Comparison of ENCODE assay signal across 19 cellular contexts in genomic region chr14:51533160-51533559, GRCh38.
DNase-seq lines count a peak whose midpoint lies in the region; ATAC-seq, FAIRE-seq and TF ChIP-seq lines count a peak whose summit lies in the region.
"Had no signal": no experiment of that assay in that cellular context is flagged by ENCODE, and none has a peak within 500 bp of the region (broad histone marks: within the 10 kb centered on the region; RNA-seq: fewer than 3 reads in every experiment).

No MANE protein-coding gene starts in this region.

- ATAC-seq in A549, result peak; percentile 78 to 86
- peak; percentile 92 for ATAC-seq in SK-N-SH treated with all-trans-retinoic acid at 6 μM for 48 hours
- ATAC-seq in GM18520 (IDR thresholded peaks at IDR 0.05; ENCODE audit: unreplicated experiment), result no peak
- no peak for ATAC-seq in CD8-positive, alpha-beta T cell
- no peak for ATAC-seq in GM21528 (IDR thresholded peaks at IDR 0.05; ENCODE audit: low FRiP score, unreplicated experiment)
- ATAC-seq: GM12878, upper lobe of right lung had no signal

- H3K9me3 ChIP-seq in A549 (peaks cover 6% of the 10 kb centered on the region; the same call in 1 of the 3 replicates), ovary (no peaks in the 10 kb centered on the region)
- H3K9me3 ChIP-seq in CD8-positive, alpha-beta T cell (ENCODE audit: low read length), result no peaks in the 10 kb centered on the region
- H3K9me3 ChIP-seq: neutrophil, upper lobe of right lung had no signal

- peaks cover 4% of the 10 kb centered on the region for H3K9me3 Mint-ChIP-seq in CD8-positive, alpha-beta T cell
- H3K9me3 Mint-ChIP-seq: activated CD4-positive, alpha-beta memory T cell treated with anti-CD3 and anti-CD28 coated beads, Interleukin-2, amount 10 ng/mL, durations not matched to agents 7 days and 5 days; T-helper 2 cell treated with Interferon-gamma antibody and Interleukin-4, amounts not matched to agents 5 μg/mL and 100 μg/mL, for 36 hours had no signal

- no peaks in the 10 kb centered on the region for H3K36me3 Mint-ChIP-seq in CD8-positive, alpha-beta T cell

- H3K4me1 Mint-ChIP-seq in CD8-positive, alpha-beta T cell (ENCODE audit: low read depth), result no peaks in the 10 kb centered on the region
- H3K4me1 Mint-ChIP-seq: activated CD4-positive, alpha-beta memory T cell treated with anti-CD3 and anti-CD28 coated beads, Interleukin-2, amount 10 ng/mL, durations not matched to agents 7 days and 5 days had no signal

- 0 out of 5 replicates have a peak, but pooled peaks of 1 of the 2 experiments have one; percentile 0 for TF ChIP-seq RAD21 in A549 (conservative IDR thresholded peaks at IDR 0.05 in 1 of 2, IDR thresholded peaks at IDR 0.05 in 1 of 2)

- CTCF ChIA-PET in A549 (lab: Yijun Ruan, JAX), result interaction anchor here (0.6 to 2.0 kb wide), 6 partner anchors 20 to 446 kb away, joined by 3 to 8 read pairs (median 3); partner anchors contain the start of gene FRMD6
- CTCF ChIA-PET in CD8-positive, alpha-beta T cell (lab: Charles Lee), result no interaction called here

- H3K27ac Mint-ChIP-seq in CD8-positive, alpha-beta T cell, result no peak overlapping the region
- H3K27ac Mint-ChIP-seq: activated CD4-positive, alpha-beta memory T cell treated with anti-CD3 and anti-CD28 coated beads, Interleukin-2, amount 10 ng/mL, durations not matched to agents 7 days and 5 days; T-helper 2 cell treated with Interferon-gamma antibody and Interleukin-4, amounts not matched to agents 5 μg/mL and 100 μg/mL, for 36 hours had no signal

- FAIRE-seq in A549 (lab: Jason Lieb, UNC), result no peak
- FAIRE-seq: A204.1, GM12878, H1 had no signal

- H3K4me1 ChIP-seq in A549 (peaks cover 27% of the 10 kb centered on the region), ovary (ENCODE audit: insufficient read depth) (no peaks in the 10 kb centered on the region)
- H3K4me1 ChIP-seq in CD8-positive, alpha-beta T cell (ENCODE audit: insufficient read depth, low read length), result no peaks in the 10 kb centered on the region
- H3K4me1 ChIP-seq: upper lobe of right lung had no signal

- H3K27ac ChIP-seq in A549 (peak overlapping the region; percentile 70 to 79), ovary (no peak overlapping the region)
- no peak overlapping the region for H3K27ac ChIP-seq in CD8-positive, alpha-beta T cell (ENCODE audit: low read depth, low read length)
- H3K27ac ChIP-seq: cardiac muscle cell, neutrophil, upper lobe of right lung had no signal

- H3K4me3 ChIP-seq in A549 (no peak overlapping the region), HFF-Myc (replicated peaks; ENCODE audit: low read depth, low read length) (no peak overlapping the region), ovary (no peak overlapping the region)
- H3K4me3 ChIP-seq in CD8-positive, alpha-beta T cell (ENCODE audit: low read depth, low read length), result no peak overlapping the region
- H3K4me3 ChIP-seq: cardiac muscle cell, GM12878, lung, upper lobe of right lung had no signal

- H3K4me2 ChIP-seq in A549, result peak overlapping the region; percentile 59

- POLR2A ChIA-PET in A549 (lab: Yijun Ruan, JAX), result interaction anchor here (0.8 to 1.3 kb wide), 2 partner anchors 48 to 118 kb away, joined by 3 to 4 read pairs; partner anchors contain the start of gene FRMD6
- POLR2A ChIA-PET in CD8-positive, alpha-beta T cell (lab: Charles Lee), result interaction anchor here (0.7 kb wide), 1 partner anchor 259 kb away, joined by 3 read pairs; no protein-coding TSS in a partner anchor

- no peak for TF ChIP-seq CTCF in A549 (IDR thresholded peaks at IDR 0.05)
- no peak for TF ChIP-seq CTCF in HFF-Myc (IDR thresholded peaks at IDR 0.05; ENCODE audit: low read depth, low read length, missing control alignments)
- TF ChIP-seq CTCF in CD8-positive, alpha-beta T cell (IDR thresholded peaks at IDR 0.05), result no peak
- no peak for TF ChIP-seq CTCF in ovary (IDR thresholded peaks at IDR 0.05)

- peak in 1 of 2 experiments; percentile 51 for DNase-seq in A549 (ENCODE audit: low read depth in 1 of 2, low spot score in 1 of 2)
- DNase-seq in HFF-Myc (ENCODE audit: extremely low read depth, low read depth), result peak; percentile 71
- peak; percentile 8 for DNase-seq in fibroblast of gingiva (ENCODE audit: low read depth)
- DNase-seq in CD8-positive, alpha-beta T cell, result no peak
- no peak for DNase-seq in ovary
- DNase-seq: activated CD4-positive, alpha-beta memory T cell treated with anti-CD3 and anti-CD28 coated beads, Interleukin-2, amount 10 ng/mL, durations not matched to agents 7 days and 5 days; activated effector memory CD4-positive, alpha-beta T cell treated with anti-CD3 and anti-CD28 coated beads, Interleukin-2, amount 50 U/mL, for 16 hours; DMS153; upper lobe of right lung had no signal

- H3K27me3 ChIP-seq in CD8-positive, alpha-beta T cell (ENCODE audit: insufficient read depth, low read length), result no peaks in the 10 kb centered on the region
- no peaks in the 10 kb centered on the region for H3K27me3 ChIP-seq in ovary
- H3K27me3 ChIP-seq: cardiac muscle cell, neutrophil, upper lobe of right lung had no signal

- intact Hi-C loops in CD8-positive, alpha-beta T cell (cut with DNase I, micrococcal nuclease), result no loop called here
- intact Hi-C loops in ovary (cut with DNase I), result no loop called here

- WGBS in A549 (ENCODE audit: missing lambda C conversion rate), result 3% methylated on average over 2 of the region's 2 CpGs
- 75 to 84% (median 84%) methylated on average over 2 of the region's 2 CpGs for WGBS in ovary, 3 donors

- no peaks in the 10 kb centered on the region for H3K36me3 ChIP-seq in CD8-positive, alpha-beta T cell (ENCODE audit: insufficient read depth, low read length)
- no peaks in the 10 kb centered on the region for H3K36me3 ChIP-seq in ovary
- H3K36me3 ChIP-seq: cardiac muscle cell, neutrophil, upper lobe of right lung had no signal

- peaks cover 10% of the 10 kb centered on the region for H3K27me3 Mint-ChIP-seq in CD8-positive, alpha-beta T cell (ENCODE audit: low read depth)

- TF ChIP-seq POLR2A in A549 (IDR thresholded peaks at IDR 0.05; ENCODE audit: low read length), result no peak
- no peak for TF ChIP-seq POLR2A in ovary (IDR thresholded peaks at IDR 0.05)

- H3K4me3 Mint-ChIP-seq in CD8-positive, alpha-beta T cell, result no peak overlapping the region
- H3K4me3 Mint-ChIP-seq: activated CD4-positive, alpha-beta memory T cell treated with anti-CD3 and anti-CD28 coated beads, Interleukin-2, amount 10 ng/mL, durations not matched to agents 7 days and 5 days; T-helper 2 cell treated with Interferon-gamma antibody and Interleukin-4, amounts not matched to agents 5 μg/mL and 100 μg/mL, for 36 hours had no signal

- TF ChIP-seq EP300 in A549 (IDR thresholded peaks at IDR 0.05), result 0 out of 5 replicates have a peak, but pooled peaks of 1 of the 2 experiments have one; percentile 17
- no peak for TF ChIP-seq EP300 in ovary (IDR thresholded peaks at IDR 0.05)

TF ChIP-seq in A549, 52 proteins besides CTCF, POLR2A, EP300 and RAD21 (continues in another document):
- TF ChIP-seq ZSCAN20 (CRISPR knock-in tag; IDR thresholded peaks at IDR 0.05), result no peak
- no peak for TF ChIP-seq USF2 (IDR thresholded peaks at IDR 0.05)
- TF ChIP-seq ZFP36 (IDR thresholded peaks at IDR 0.05; ENCODE audit: borderline replicate concordance, partially characterized antibody), result no peak
- TF ChIP-seq ZNF302 (CRISPR knock-in tag; IDR thresholded peaks at IDR 0.05), result no peak
- TF ChIP-seq GATA3 (IDR thresholded peaks at IDR 0.05; ENCODE audit: borderline replicate concordance), result peak; percentile 50; the same call in 1 of the 2 replicates
- TF ChIP-seq SREBF2 (IDR thresholded peaks at IDR 0.05), result no peak
- TF ChIP-seq ELK1 (IDR thresholded peaks at IDR 0.05; ENCODE audit: low read depth, low read length), result no peak

TF ChIP-seq in SK-N-SH treated with all-trans-retinoic acid at 6 μM for 48 hours, 23 proteins besides CTCF, POLR2A, EP300 and RAD21:
- TF ChIP-seq ISL1 (CRISPR knock-in tag; IDR thresholded peaks at IDR 0.05) (peak; percentile 48; the same call in 1 of the 2 replicates), ZC3H10 (CRISPR knock-in tag; IDR thresholded peaks at IDR 0.05) (no peak)

Comparison
In these comparisons a context has a peak if more than half of its experiments do, and no peak if none do; other contexts are left out.
1. ATAC-seq: peak in A549 (2 of 2) and SK-N-SH treated with all-trans-retinoic acid at 6 μM for 48 hours (single experiment); none in GM18520 (single experiment), CD8-positive, alpha-beta T cell (single experiment) and GM21528 (single experiment).
2. DNase-seq: peak in HFF-Myc (single experiment) and fibroblast of gingiva (single experiment); none in CD8-positive, alpha-beta T cell (0 of 7) and ovary (0 of 5).
3. H3K27ac ChIP-seq: peak in A549 (2 of 2); none in CD8-positive, alpha-beta T cell (single experiment) and ovary (0 of 2).